ENCODE assay signal across 15 cellular contexts in genomic region chr18:56085561-56085960, GRCh38.
DNase-seq lines count a peak whose midpoint lies in the region; ATAC-seq and TF ChIP-seq lines count a peak whose summit lies in the region.
"Had no signal": no experiment of that assay in that cellular context is flagged by ENCODE, and none has a peak within 500 bp of the region (broad histone marks: within the 10 kb centered on the region; RNA-seq: fewer than 3 reads in every experiment).

No MANE protein-coding gene starts in this region.

- H3K27me3 ChIP-seq in IMR-90 (ENCODE audit: control insufficient read depth, insufficient read depth, low read length) (no peaks in the 10 kb centered on the region), right cardiac atrium (ENCODE audit: control insufficient read depth, insufficient read depth) (no peaks in the 10 kb centered on the region)

- H3K4me3 ChIP-seq in IMR-90 (ENCODE audit: insufficient read depth, low read depth, low read length) (no peak overlapping the region), cardiac fibroblast (replicated peaks in 1 of 2; ENCODE audit: low read depth in 2 of 2, low read length in 2 of 2) (no peak overlapping the region), right cardiac atrium (ENCODE audit: low read length) (no peak overlapping the region)

- H3K27ac ChIP-seq in IMR-90 (ENCODE audit: insufficient read depth, low read length) (no peak overlapping the region), right cardiac atrium (ENCODE audit: low read length) (no peak overlapping the region)
- H3K27ac ChIP-seq: VCaP had no signal

- no peak overlapping the region for H3K23ac ChIP-seq in IMR-90 (ENCODE audit: low read depth, low read length)

- TF ChIP-seq RAD21 in IMR-90 (IDR thresholded peaks at IDR 0.05; ENCODE audit: low read length), result no peak

- POLR2A ChIA-PET in IMR-90 (lab: Charles Lee; ENCODE audit: unreplicated experiment), result no interaction called here

- BruUV-seq in IMR-90 (replicated peaks; lab: Mats Ljungman, UMichigan), result no TSS peak

- peak overlapping the region; percentile 57; the same call in 1 of the 2 replicates for H3K18ac ChIP-seq in IMR-90 (ENCODE audit: low read depth, low read length)

- peaks cover 11% of the 10 kb centered on the region for H3K4me1 ChIP-seq in IMR-90 (ENCODE audit: control insufficient read depth, insufficient read depth, low read length)
- no peaks in the 10 kb centered on the region for H3K4me1 ChIP-seq in right cardiac atrium (ENCODE audit: control insufficient read depth, insufficient read depth, low read length)

- in situ Hi-C loops in IMR-90 (cut with MboI; ENCODE audit: low sequenced_read_pairs), result no loop called here

- no peak overlapping the region for H4K8ac ChIP-seq in IMR-90 (ENCODE audit: low read depth in 2 of 2, low read length in 2 of 2)

- H3K9ac ChIP-seq in IMR-90 (ENCODE audit: low read depth, low read length), result no peak overlapping the region

- H2BK5ac ChIP-seq in IMR-90 (ENCODE audit: low read depth, low read length, poor library complexity, severe bottlenecking), result no peak overlapping the region

- H3K79me1 ChIP-seq in IMR-90 (ENCODE audit: low read depth in 1 of 2, low read length in 2 of 2), result peaks cover 0 to 3% of the 10 kb centered on the region in 2 experiments; a peak in 2 of 4 replicates

- 0 out of 3 replicates have a peak overlapping the region, but pooled peaks have one; percentile 5 for H2BK15ac ChIP-seq in IMR-90 (ENCODE audit: low read depth, low read length)

- intact Hi-C loops in IMR-90 (cut with micrococcal nuclease), result loop anchor here (10.0 kb wide), 1 partner anchor 301 kb away; no protein-coding TSS in a partner anchor
- intact Hi-C loops in right cardiac atrium (cut with DNase I), result no loop called here

- DNase-seq in AG08395 (ENCODE audit: low spot score), result peak; percentile 82
- DNase-seq in IMR-90, result peak; percentile 86
- peak; percentile 94 for DNase-seq in cardiac fibroblast (ENCODE audit: low read depth in 2 of 2)
- peak in 1 of 3 donors; percentile 29 for DNase-seq in right cardiac atrium
- no peak for DNase-seq in SKM-1 treated with dmso at 0.1 percent for 144 hours (lab: John Stamatoyannopoulos, UW; ENCODE audit: unreplicated experiment)
- no peak for DNase-seq in stimulated activated naive CD4-positive, alpha-beta T cell treated with Interleukin-2 at 50 U/mL for 16 hours (lab: John Stamatoyannopoulos, UW)
- DNase-seq in DMS79 (lab: John Stamatoyannopoulos, UW), result no peak
- DNase-seq in NCI-H2107 treated with DMSO at 0.1 percent for 48 hours (lab: John Stamatoyannopoulos, UW; ENCODE audit: unreplicated experiment), result no peak
- DNase-seq: ACHN; activated naive CD4-positive, alpha-beta T cell; Calu3; cerebellar nuclear complex; mesendoderm; PC-3 had no signal

- no peak overlapping the region for H4K91ac ChIP-seq in IMR-90 (ENCODE audit: insufficient read depth, low read depth, low read length)

- no peak overlapping the region for H3K14ac ChIP-seq in IMR-90 (replicated peaks; ENCODE audit: low read depth, low read length)

- no peak overlapping the region for H2AK9ac ChIP-seq in IMR-90 (replicated peaks; ENCODE audit: low read depth, low read length, poor library complexity)

- no peak overlapping the region for H3K56ac ChIP-seq in IMR-90 (ENCODE audit: extremely low read depth, insufficient read depth, low read length)

- H2AK5ac ChIP-seq in IMR-90 (ENCODE audit: low read depth, low read length), result no peak overlapping the region

- H2BK20ac ChIP-seq in IMR-90 (ENCODE audit: low read depth, low read length), result no peak overlapping the region; the same call in 1 of the 2 replicates

- peak overlapping the region; percentile 58; the same call in 1 of the 2 replicates for H2BK120ac ChIP-seq in IMR-90 (ENCODE audit: low read depth, low read length)

- H3K9me3 ChIP-seq in IMR-90 (ENCODE audit: control insufficient read depth, insufficient read depth, low read length) (no peaks in the 10 kb centered on the region), right cardiac atrium (ENCODE audit: control insufficient read depth, low read length) (no peaks in the 10 kb centered on the region)

- CTCF ChIA-PET in IMR-90 (lab: Yijun Ruan, JAX), result no interaction called here

- no peaks in the 10 kb centered on the region for H4K20me1 ChIP-seq in IMR-90 (ENCODE audit: insufficient read depth, low read length)

- no peak overlapping the region for H2AFZ ChIP-seq in IMR-90 (replicated peaks; ENCODE audit: low read length, poor library complexity)

- H3K4me2 ChIP-seq in IMR-90 (ENCODE audit: low read depth, low read length), result no peak overlapping the region

- no CpG with 5 or more reads among the region's 5 CpGs for WGBS in IMR-90 (ENCODE audit: extremely low coverage in 2 of 2, insufficient read length in 1 of 2), 2 experiments
- 61% methylated on average over 5 of the region's 5 CpGs for WGBS in right cardiac atrium

- ATAC-seq in IMR-90 (ENCODE audit: low read depth) (no peak; the same call in 1 of the 2 replicates), right cardiac atrium (peak; percentile 81 to 83)
- ATAC-seq: PC-3 had no signal

- H3K9me1 ChIP-seq in IMR-90 (ENCODE audit: insufficient read depth, low read length), result peaks cover 8% of the 10 kb centered on the region

- no peak overlapping the region for H4K5ac ChIP-seq in IMR-90 (ENCODE audit: low read depth, low read length)

- dilution Hi-C loops in IMR-90 (cut with HindIII; ENCODE audit: low sequenced_read_pairs, unreplicated experiment), result no loop called here

- H3K4ac ChIP-seq in IMR-90 (ENCODE audit: low read depth, low read length), result 0 out of 2 replicates have a peak overlapping the region, but pooled peaks have one; percentile 18

- TF ChIP-seq CTCF in IMR-90 (conservative IDR thresholded peaks at IDR 0.05; ENCODE audit: low read depth, low read length) (no peak), cardiac fibroblast (IDR thresholded peaks at IDR 0.05; ENCODE audit: low read depth, low read length) (no peak)

- no peaks in the 10 kb centered on the region for H3K36me3 ChIP-seq in IMR-90 (ENCODE audit: control insufficient read depth, insufficient read depth, low read length)

- TF ChIP-seq POLR2A in IMR-90 (IDR thresholded peaks at IDR 0.05; ENCODE audit: low read depth, low read length), result no peak

TF ChIP-seq in IMR-90, 13 proteins besides CTCF, POLR2A, EP300 and RAD21:
- TF ChIP-seq CEBPB (IDR thresholded peaks at IDR 0.05; ENCODE audit: low read depth, low read length), result peak; percentile 90
- TF ChIP-seq BHLHE40 (IDR thresholded peaks at IDR 0.05; ENCODE audit: low read depth, low read length), result no peak

Comparison
In these comparisons a context has a peak if more than half of its experiments do, and no peak if none do; other contexts are left out.
1. DNase-seq: peak in AG08395 (single experiment), IMR-90 (single experiment) and cardiac fibroblast (2 of 2); none in SKM-1 treated with dmso at 0.1 percent for 144 hours (single experiment), stimulated activated naive CD4-positive, alpha-beta T cell treated with Interleukin-2 at 50 U/mL for 16 hours (single experiment), DMS79 (single experiment) and NCI-H2107 treated with DMSO at 0.1 percent for 48 hours (single experiment).